27 cellular contexts compared by ENCODE assay signal in the genomic region with DNA sequence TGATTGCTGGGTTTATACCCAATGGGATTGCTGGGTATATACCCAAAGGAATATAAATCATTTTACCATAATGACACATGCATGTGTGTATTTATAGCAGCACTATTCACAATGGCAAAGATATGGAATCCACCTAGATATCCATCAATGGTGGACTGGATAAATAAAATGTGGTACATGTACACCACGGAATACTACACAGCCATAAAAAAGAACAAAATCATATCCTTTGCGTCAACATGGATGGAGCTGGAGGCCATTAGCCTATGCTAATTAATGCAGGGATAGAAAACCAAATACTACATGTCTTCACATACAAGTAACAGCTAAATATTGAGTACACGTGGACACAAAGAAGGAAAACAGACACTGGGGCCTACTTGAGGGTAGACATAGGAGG. TPM values are rescaled to one million over a fixed set of nuclear protein-coding genes. Genes with fewer than 3 reads are reported as not detected.
"Had no signal": no experiment of that assay in that cellular context is flagged by ENCODE, and none has a peak within 500 bp of the region (broad histone marks: within the 10 kb centered on the region; RNA-seq: fewer than 3 reads in every experiment).

No MANE protein-coding gene starts in this region.

- H3K79me2 ChIP-seq: parathyroid adenoma had no signal

- H3K27me3 Mint-ChIP-seq: naive B cell; stimulated activated memory B cell treated with anti-CD40 and anti-IgM and Interleukin-4, amounts not matched to agents 10 μg/mL and 1 μg/mL and 100 μg/mL, for 72 hours; type B pancreatic cell had no signal

- H3K36me3 Mint-ChIP-seq: naive B cell, natural killer cell had no signal

- H3K4me2 ChIP-seq: neural progenitor cell, smooth muscle cell had no signal

- H3K4me1 ChIP-seq: left ventricle myocardium inferior, neural progenitor cell, parathyroid adenoma, right atrium auricular region, right lobe of liver, tibial nerve, uterus had no signal

- DNase-seq: islet precursor cell; left ventricle myocardium inferior; mesendoderm; naive B cell; natural killer cell; nephron progenitor cell; occipital lobe; right lobe of liver; stimulated activated CD4-positive, alpha-beta T cell treated with anti-CD3 and anti-CD28 coated beads, Interleukin-1b, Interleukin-23, amount 100 ng/mL, for 48 hours; stimulated activated CD4-positive, alpha-beta T cell treated with anti-CD3 and anti-CD28 coated beads, Interleukin-2, amount 100 ng/mL, for 48 hours; stimulated activated CD4-positive, alpha-beta T cell treated with anti-CD3 and anti-CD28 coated beads, Interleukin-4, amount 100 ng/mL, for 4 hours; stimulated activated CD8-positive, alpha-beta memory T cell treated with anti-CD3 and anti-CD28 coated beads, Interleukin-4, amount 100 ng/mL, for 48 hours; stimulated activated naive CD4-positive, alpha-beta T cell treated with Interleukin-2 at 50 U/mL for 16 hours; stimulated activated naive CD8-positive, alpha-beta T cell treated with anti-CD3 and anti-CD28 coated beads, Interleukin-15, amount 100 ng/mL, for 72 hours; substantia nigra; uterus had no signal

- H3K4me3 Mint-ChIP-seq: mesothelial cell of epicardium; naive B cell; natural killer cell; nephron progenitor cell; neural progenitor cell; stimulated activated memory B cell treated with anti-CD40 and anti-IgM and Interleukin-4, amounts not matched to agents 10 μg/mL and 1 μg/mL and 100 μg/mL, for 72 hours; stimulated activated naive CD8-positive, alpha-beta T cell treated with anti-CD3 and anti-CD28 coated beads, Interleukin-15, amount 100 ng/mL, for 72 hours; type B pancreatic cell had no signal

- H2AFZ ChIP-seq: neural progenitor cell, parathyroid adenoma had no signal

- H3K27ac ChIP-seq: left ventricle myocardium inferior, neural progenitor cell, neutrophil, parathyroid adenoma, right atrium auricular region, right lobe of liver, tibial nerve, uterus had no signal

- H3K27me3 ChIP-seq: neural progenitor cell, neutrophil, right atrium auricular region, right lobe of liver, tibial nerve, uterus had no signal

- ATAC-seq: natural killer cell; right lobe of liver; stimulated activated memory B cell treated with anti-CD40 and anti-IgM and Interleukin-4, amounts not matched to agents 10 μg/mL and 1 μg/mL and 100 μg/mL, for 72 hours; stimulated activated naive CD8-positive, alpha-beta T cell treated with anti-CD3 and anti-CD28 coated beads, Interleukin-15, amount 100 ng/mL, for 72 hours had no signal

- H3K9me3 Mint-ChIP-seq: natural killer cell; stimulated activated naive CD8-positive, alpha-beta T cell treated with anti-CD3 and anti-CD28 coated beads, Interleukin-15, amount 100 ng/mL, for 72 hours; type B pancreatic cell had no signal

- H3K4me3 ChIP-seq: left ventricle myocardium inferior, lung, neural progenitor cell, right atrium auricular region, right lobe of liver, smooth muscle cell, tibial nerve, uterus had no signal

- H3K36me3 ChIP-seq: neural progenitor cell, neutrophil, right atrium auricular region, right lobe of liver, uterus had no signal

- H3K9me3 ChIP-seq: neutrophil, right atrium auricular region, right lobe of liver, uterus had no signal

- H3K9ac ChIP-seq: neural progenitor cell, parathyroid adenoma had no signal

- H3K27ac Mint-ChIP-seq: mesothelial cell of epicardium; naive B cell; natural killer cell; nephron progenitor cell; neural progenitor cell; stimulated activated memory B cell treated with anti-CD40 and anti-IgM and Interleukin-4, amounts not matched to agents 10 μg/mL and 1 μg/mL and 100 μg/mL, for 72 hours; stimulated activated naive CD8-positive, alpha-beta T cell treated with anti-CD3 and anti-CD28 coated beads, Interleukin-15, amount 100 ng/mL, for 72 hours; type B pancreatic cell had no signal

- H3K4me1 Mint-ChIP-seq: naive B cell; natural killer cell; nephron progenitor cell; neural progenitor cell; stimulated activated memory B cell treated with anti-CD40 and anti-IgM and Interleukin-4, amounts not matched to agents 10 μg/mL and 1 μg/mL and 100 μg/mL, for 72 hours; stimulated activated naive CD8-positive, alpha-beta T cell treated with anti-CD3 and anti-CD28 coated beads, Interleukin-15, amount 100 ng/mL, for 72 hours had no signal

RNA-seq across cellular contexts. Expression of a gene that starts 22.6 kb away (rescaled TPM):
- total RNA-seq: mononuclear cell had no signal
